2 cellular contexts compared by ENCODE assay signal in the genomic region with DNA sequence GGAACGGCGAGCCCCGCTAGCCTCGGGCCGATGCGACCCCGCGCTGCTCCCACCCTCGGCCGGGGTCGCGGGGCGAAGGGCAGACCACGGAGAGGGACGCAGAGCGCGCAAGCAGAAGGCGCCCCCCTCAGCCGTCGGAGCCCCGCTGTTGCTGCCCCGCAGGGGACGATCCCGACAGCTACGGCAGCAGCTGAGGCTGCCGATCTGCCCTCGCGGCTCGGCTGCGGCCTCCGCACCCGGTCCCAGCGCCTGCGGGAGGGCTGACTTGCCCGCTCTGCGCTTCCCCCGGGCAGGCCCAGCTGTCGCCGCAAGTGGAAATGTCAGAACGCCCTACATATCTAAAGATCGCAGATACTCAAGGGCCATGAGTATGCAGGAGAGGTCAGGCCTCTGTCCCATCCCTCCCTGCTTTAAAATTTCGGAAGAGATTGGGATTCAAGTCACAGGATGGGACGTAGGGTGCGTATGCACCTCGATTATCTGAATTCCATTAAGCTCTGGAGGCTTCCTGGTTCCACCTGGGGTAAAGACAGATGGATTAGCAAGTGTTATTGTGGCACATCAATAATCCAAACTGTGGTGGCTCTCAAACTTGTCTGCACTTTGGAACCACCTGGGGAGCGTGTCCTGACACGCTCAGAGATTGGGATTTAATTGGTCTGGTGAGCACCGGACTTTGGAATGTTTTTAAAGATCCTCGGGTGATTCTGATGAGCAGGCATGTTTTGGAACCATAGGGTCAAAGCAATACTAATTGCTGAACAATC.
TF ChIP-seq lines count a peak whose summit lies in the region.

Gene CRPPA, minus strand, starts transcription at position 206 of the 767 bp plus-strand sequence. CDS start 216 bp downstream, outside the sequence.

TF ChIP-seq in GM23338, 12 proteins besides CTCF, POLR2A, EP300 and RAD21 (continued from another document):
- TF ChIP-seq, protein P1, sequence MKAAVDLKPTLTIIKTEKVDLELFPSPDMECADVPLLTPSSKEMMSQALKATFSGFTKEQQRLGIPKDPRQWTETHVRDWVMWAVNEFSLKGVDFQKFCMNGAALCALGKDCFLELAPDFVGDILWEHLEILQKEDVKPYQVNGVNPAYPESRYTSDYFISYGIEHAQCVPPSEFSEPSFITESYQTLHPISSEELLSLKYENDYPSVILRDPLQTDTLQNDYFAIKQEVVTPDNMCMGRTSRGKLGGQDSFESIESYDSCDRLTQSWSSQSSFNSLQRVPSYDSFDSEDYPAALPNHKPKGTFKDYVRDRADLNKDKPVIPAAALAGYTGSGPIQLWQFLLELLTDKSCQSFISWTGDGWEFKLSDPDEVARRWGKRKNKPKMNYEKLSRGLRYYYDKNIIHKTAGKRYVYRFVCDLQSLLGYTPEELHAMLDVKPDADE (IDR thresholded peaks at IDR 0.05) = no peak
- TF ChIP-seq ZNF331 (CRISPR knock-in tag; IDR thresholded peaks at IDR 0.05; ENCODE audit: low read depth) = no peak

TF ChIP-seq in HepG2, 621 proteins besides CTCF, POLR2A, EP300 and RAD21 (continued from another document and continues in another):
- TF ChIP-seq, protein P2, sequence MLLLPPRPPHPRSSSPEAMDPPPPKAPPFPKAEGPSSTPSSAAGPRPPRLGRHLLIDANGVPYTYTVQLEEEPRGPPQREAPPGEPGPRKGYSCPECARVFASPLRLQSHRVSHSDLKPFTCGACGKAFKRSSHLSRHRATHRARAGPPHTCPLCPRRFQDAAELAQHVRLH (CRISPR knock-in tag; IDR thresholded peaks at IDR 0.05; ENCODE audit: borderline replicate concordance, low read depth) = no peak
- TF ChIP-seq POGK (CRISPR knock-in tag; conservative IDR thresholded peaks at IDR 0.05) = 0 out of 2 replicates have a peak, but pooled peaks have one; percentile 35
- TF ChIP-seq ZNF563 (CRISPR knock-in tag; IDR thresholded peaks at IDR 0.05) = peak; percentile 74
- TF ChIP-seq TP53 (CRISPR knock-in tag; conservative IDR thresholded peaks at IDR 0.05) = 0 out of 2 replicates have a peak, but pooled peaks have one; percentile 44
- TF ChIP-seq ZNF121 (CRISPR knock-in tag; IDR thresholded peaks at IDR 0.05) = no peak; the same call in 1 of the 2 replicates
- TF ChIP-seq RFXANK (CRISPR knock-in tag; IDR thresholded peaks at IDR 0.05) = no peak
- no peak for TF ChIP-seq ZNF839 (CRISPR knock-in tag; IDR thresholded peaks at IDR 0.05; ENCODE audit: borderline replicate concordance)
- TF ChIP-seq WIZ (CRISPR knock-in tag; IDR thresholded peaks at IDR 0.05) = 0 out of 2 replicates have a peak, but pooled peaks have one; percentile 18
- peak; percentile 32; the same call in 1 of the 2 replicates for TF ChIP-seq MIXL1 (CRISPR knock-in tag; IDR thresholded peaks at IDR 0.05)
- no peak for TF ChIP-seq ZSCAN22 (CRISPR knock-in tag; IDR thresholded peaks at IDR 0.05)
- TF ChIP-seq ZNF235 (CRISPR knock-in tag; IDR thresholded peaks at IDR 0.05; ENCODE audit: borderline replicate concordance) = no peak; the same call in 1 of the 2 replicates
- TF ChIP-seq, protein P3, sequence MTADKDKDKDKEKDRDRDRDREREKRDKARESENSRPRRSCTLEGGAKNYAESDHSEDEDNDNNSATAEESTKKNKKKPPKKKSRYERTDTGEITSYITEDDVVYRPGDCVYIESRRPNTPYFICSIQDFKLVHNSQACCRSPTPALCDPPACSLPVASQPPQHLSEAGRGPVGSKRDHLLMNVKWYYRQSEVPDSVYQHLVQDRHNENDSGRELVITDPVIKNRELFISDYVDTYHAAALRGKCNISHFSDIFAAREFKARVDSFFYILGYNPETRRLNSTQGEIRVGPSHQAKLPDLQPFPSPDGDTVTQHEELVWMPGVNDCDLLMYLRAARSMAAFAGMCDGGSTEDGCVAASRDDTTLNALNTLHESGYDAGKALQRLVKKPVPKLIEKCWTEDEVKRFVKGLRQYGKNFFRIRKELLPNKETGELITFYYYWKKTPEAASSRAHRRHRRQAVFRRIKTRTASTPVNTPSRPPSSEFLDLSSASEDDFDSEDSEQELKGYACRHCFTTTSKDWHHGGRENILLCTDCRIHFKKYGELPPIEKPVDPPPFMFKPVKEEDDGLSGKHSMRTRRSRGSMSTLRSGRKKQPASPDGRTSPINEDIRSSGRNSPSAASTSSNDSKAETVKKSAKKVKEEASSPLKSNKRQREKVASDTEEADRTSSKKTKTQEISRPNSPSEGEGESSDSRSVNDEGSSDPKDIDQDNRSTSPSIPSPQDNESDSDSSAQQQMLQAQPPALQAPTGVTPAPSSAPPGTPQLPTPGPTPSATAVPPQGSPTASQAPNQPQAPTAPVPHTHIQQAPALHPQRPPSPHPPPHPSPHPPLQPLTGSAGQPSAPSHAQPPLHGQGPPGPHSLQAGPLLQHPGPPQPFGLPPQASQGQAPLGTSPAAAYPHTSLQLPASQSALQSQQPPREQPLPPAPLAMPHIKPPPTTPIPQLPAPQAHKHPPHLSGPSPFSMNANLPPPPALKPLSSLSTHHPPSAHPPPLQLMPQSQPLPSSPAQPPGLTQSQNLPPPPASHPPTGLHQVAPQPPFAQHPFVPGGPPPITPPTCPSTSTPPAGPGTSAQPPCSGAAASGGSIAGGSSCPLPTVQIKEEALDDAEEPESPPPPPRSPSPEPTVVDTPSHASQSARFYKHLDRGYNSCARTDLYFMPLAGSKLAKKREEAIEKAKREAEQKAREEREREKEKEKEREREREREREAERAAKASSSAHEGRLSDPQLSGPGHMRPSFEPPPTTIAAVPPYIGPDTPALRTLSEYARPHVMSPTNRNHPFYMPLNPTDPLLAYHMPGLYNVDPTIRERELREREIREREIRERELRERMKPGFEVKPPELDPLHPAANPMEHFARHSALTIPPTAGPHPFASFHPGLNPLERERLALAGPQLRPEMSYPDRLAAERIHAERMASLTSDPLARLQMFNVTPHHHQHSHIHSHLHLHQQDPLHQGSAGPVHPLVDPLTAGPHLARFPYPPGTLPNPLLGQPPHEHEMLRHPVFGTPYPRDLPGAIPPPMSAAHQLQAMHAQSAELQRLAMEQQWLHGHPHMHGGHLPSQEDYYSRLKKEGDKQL (CRISPR knock-in tag; IDR thresholded peaks at IDR 0.05; ENCODE audit: low read depth) = no peak
- TF ChIP-seq CHD4 (IDR thresholded peaks at IDR 0.05; ENCODE audit: borderline replicate concordance, low read length) = no peak
- TF ChIP-seq ZNF740 (CRISPR knock-in tag; IDR thresholded peaks at IDR 0.05) = no peak
- no peak for TF ChIP-seq ATAD3A (CRISPR knock-in tag; IDR thresholded peaks at IDR 0.05)
- TF ChIP-seq FOXO4 (CRISPR knock-in tag; conservative IDR thresholded peaks at IDR 0.05) = 0 out of 2 replicates have a peak, but pooled peaks have one; percentile 20
- no peak for TF ChIP-seq ZNF180 (CRISPR knock-in tag; IDR thresholded peaks at IDR 0.05; ENCODE audit: borderline replicate concordance, low read depth)
- TF ChIP-seq ZNF605 (CRISPR knock-in tag; IDR thresholded peaks at IDR 0.05) = 0 out of 2 replicates have a peak, but pooled peaks have one; percentile 39
- no peak for TF ChIP-seq ISX (CRISPR knock-in tag; conservative IDR thresholded peaks at IDR 0.05)
- TF ChIP-seq DPF2 (CRISPR knock-in tag; IDR thresholded peaks at IDR 0.05; ENCODE audit: borderline replicate concordance, low read depth) = no peak
- TF ChIP-seq SKI (IDR thresholded peaks at IDR 0.05; ENCODE audit: partially characterized antibody) = no peak
- peak; percentile 34; the same call in 1 of the 2 replicates for TF ChIP-seq ZBED4 (CRISPR knock-in tag; IDR thresholded peaks at IDR 0.05; ENCODE audit: borderline replicate concordance)
- TF ChIP-seq FOXP4 (CRISPR knock-in tag; IDR thresholded peaks at IDR 0.05) = 0 out of 2 replicates have a peak, but pooled peaks have one; percentile 12
- TF ChIP-seq SALL1 (CRISPR knock-in tag; IDR thresholded peaks at IDR 0.05) = peak; percentile 7; the same call in 1 of the 2 replicates
